In genomic region chr18:31506024-31506742, GRCh38 we compare ENCODE assay signal across 11 cellular contexts. TPM values are rescaled to one million over a fixed set of nuclear protein-coding genes. Genes with fewer than 3 reads are reported as not detected.
DNase-seq lines count a peak whose midpoint lies in the region; ATAC-seq, FAIRE-seq and TF ChIP-seq lines count a peak whose summit lies in the region.
"Had no signal": no experiment of that assay in that cellular context is flagged by ENCODE, and none has a peak within 500 bp of the region (broad histone marks: within the 10 kb centered on the region; RNA-seq: fewer than 3 reads in every experiment).

No MANE protein-coding gene starts in this region.

- TF ChIP-seq POLR2A in HepG2 (IDR thresholded peaks at IDR 0.05; ENCODE audit: insufficient read depth in 1 of 2, low read depth in 2 of 2, low read length in 2 of 2) (no peak), lower leg skin (IDR thresholded peaks at IDR 0.05) (no peak), testis (IDR thresholded peaks at IDR 0.05) (no peak)

- H3K4me3 ChIP-seq in OCI-LY3 (ENCODE audit: low read length): no peak overlapping the region
- H3K4me3 ChIP-seq in HepG2 (replicated peaks in 1 of 3; ENCODE audit: insufficient read depth in 1 of 3, low read depth in 2 of 3, low read length in 3 of 3): no peak overlapping the region
- H3K4me3 ChIP-seq in lower leg skin (ENCODE audit: low read depth, poor library complexity, severe bottlenecking): no peak overlapping the region
- H3K4me3 ChIP-seq in testis: no peak overlapping the region

- TF ChIP-seq CTCF in OCI-LY3 (IDR thresholded peaks at IDR 0.05; ENCODE audit: low read depth, low read length): peak; percentile 28; the same call in 1 of the 2 replicates
- TF ChIP-seq CTCF in HepG2 (CRISPR knock-in tag; IDR thresholded peaks at IDR 0.05): peak; percentile 52
- no peak for TF ChIP-seq CTCF in lower leg skin (IDR thresholded peaks at IDR 0.05)
- no peak for TF ChIP-seq CTCF in testis (IDR thresholded peaks at IDR 0.05)

- peak; percentile 64 for ATAC-seq in HepG2
- ATAC-seq in GM19467 (IDR thresholded peaks at IDR 0.05; ENCODE audit: unreplicated experiment): no peak

- peak; percentile 59 for FAIRE-seq in HepG2 (lab: Jason Lieb, UNC)

- no peak overlapping the region for H3K4me2 ChIP-seq in OCI-LY3 (ENCODE audit: low read length)
- no peak overlapping the region for H3K4me2 ChIP-seq in HepG2 (ENCODE audit: low read depth, low read length)

- H3K27me3 ChIP-seq in OCI-LY3 (ENCODE audit: low read depth, low read length) (no peaks in the 10 kb centered on the region), HepG2 (ENCODE audit: control insufficient read depth in 1 of 2, insufficient read depth in 2 of 2, low read length in 2 of 2) (no peaks in the 10 kb centered on the region), testis (no peaks in the 10 kb centered on the region)

- H3K9me3 ChIP-seq in OCI-LY3 (ENCODE audit: insufficient read depth, low read length) (no peaks in the 10 kb centered on the region), HepG2 (ENCODE audit: low read length) (no peaks in the 10 kb centered on the region), testis (no peaks in the 10 kb centered on the region)

- H3K9ac ChIP-seq in OCI-LY3 (ENCODE audit: low read length): no peak overlapping the region
- no peak overlapping the region for H3K9ac ChIP-seq in HepG2 (ENCODE audit: insufficient read depth, low read depth, low read length)

- peak; percentile 37 for DNase-seq in COR-L47 (lab: John Stamatoyannopoulos, UW)
- peak; percentile 31 to 55 for DNase-seq in dermis microvascular lymphatic vessel endothelial cell (ENCODE audit: low read depth in 2 of 2)
- peak; percentile 46 for DNase-seq in HepG2 (ENCODE audit: low spot score)
- DNase-seq in lower leg skin (ENCODE audit: low spot score in 2 of 2): no peak
- DNase-seq in activated naive CD4-positive, alpha-beta T cell (lab: John Stamatoyannopoulos, UW): no peak
- no peak for DNase-seq in testis
- DNase-seq: CD4-positive, alpha-beta T cell; effector CD8-positive, alpha-beta T cell; NCI-H345 had no signal

- in situ Hi-C loops in HepG2 (cut with HindIII; ENCODE audit: extremely low pct_ligation_motif_present, low pct_unique_long_range_greater_than_20kb): no loop called here

- POLR2A ChIA-PET in HepG2 (lab: Yijun Ruan, JAX): no interaction called here

- H4K20me1 ChIP-seq in OCI-LY3 (ENCODE audit: insufficient read depth, low read length) (no peaks in the 10 kb centered on the region), HepG2 (ENCODE audit: insufficient read depth, low read length) (no peaks in the 10 kb centered on the region)

- CTCF ChIA-PET in HepG2 (lab: Yijun Ruan, JAX; ENCODE audit: low intra/inter-chr PET ratio, low total read pairs): interaction anchor here (0.9 to 1.2 kb wide), 2 partner anchors 240 to 536 kb away, joined by 3 read pairs; no protein-coding TSS in a partner anchor

- H3K36me3 ChIP-seq in OCI-LY3 (replicated peaks; ENCODE audit: low read depth, low read length) (no peaks in the 10 kb centered on the region), HepG2 (replicated peaks in 1 of 2; ENCODE audit: control insufficient read depth in 1 of 2, insufficient read depth in 2 of 2, low read length in 2 of 2) (0 out of 5 replicates have a peak, but pooled peaks cover 0 to 2% of the 10 kb centered on the region in 2 experiments), testis (ENCODE audit: low read depth, missing control alignments) (no peaks in the 10 kb centered on the region)

- TF ChIP-seq EP300 in HepG2 (IDR thresholded peaks at IDR 0.05; ENCODE audit: low read depth in 2 of 2, low read length in 2 of 2): no peak
- no peak for TF ChIP-seq EP300 in HepG2 (CRISPR knock-in tag; IDR thresholded peaks at IDR 0.05; ENCODE audit: borderline replicate concordance)

- 86% methylated on average over 5 of the region's 5 CpGs for WGBS in HepG2 (ENCODE audit: low lambda C conversion rate)
- WGBS in lower leg skin, 2 donors: 49 to 59% methylated on average over 5 of the region's 5 CpGs
- WGBS in testis, 2 donors: 64 to 74% methylated on average over 5 of the region's 5 CpGs

- intact Hi-C loops in HepG2 (cut with micrococcal nuclease; ENCODE audit: unreplicated experiment): loop anchor here (1.0 kb wide), 1 partner anchor 82 kb away; no protein-coding TSS in a partner anchor
- intact Hi-C loops in lower leg skin (cut with DNase I; ENCODE audit: low total_unique reads): no loop called here
- intact Hi-C loops in testis (cut with DNase I; ENCODE audit: low total_unique reads): no loop called here

- no peaks in the 10 kb centered on the region for H3K79me2 ChIP-seq in OCI-LY3 (ENCODE audit: low read length)
- peaks cover 53% of the 10 kb centered on the region for H3K79me2 ChIP-seq in HepG2 (ENCODE audit: insufficient read depth, low read length)

- H2AFZ ChIP-seq in OCI-LY3 (ENCODE audit: low read depth, low read length): no peak overlapping the region
- H2AFZ ChIP-seq in HepG2 (ENCODE audit: low read length): no peak overlapping the region

- H3K4me1 ChIP-seq in OCI-LY3 (ENCODE audit: low read length) (peaks cover 9% of the 10 kb centered on the region), HepG2 (ENCODE audit: insufficient read depth, low read length) (peaks cover 32% of the 10 kb centered on the region), testis (no peaks in the 10 kb centered on the region)

- H3K27ac ChIP-seq in OCI-LY3 (ENCODE audit: low read length) (no peak overlapping the region), HepG2 (ENCODE audit: extremely low read length, insufficient read depth, low read length) (no peak overlapping the region), testis (no peak overlapping the region)

- peak; percentile 51 for TF ChIP-seq RAD21 in HepG2 (CRISPR knock-in tag; IDR thresholded peaks at IDR 0.05)

- BruUV-seq in HepG2 (replicated peaks; lab: Mats Ljungman, UMichigan): no TSS peak

TF ChIP-seq in HepG2, 621 proteins besides CTCF, POLR2A, EP300 and RAD21 (continues in another document):
- TF ChIP-seq STAG1 (CRISPR knock-in tag; IDR thresholded peaks at IDR 0.05): peak; percentile 70
- no peak for TF ChIP-seq SMAD3 (CRISPR knock-in tag; IDR thresholded peaks at IDR 0.05)
- TF ChIP-seq MAFF (IDR thresholded peaks at IDR 0.05; ENCODE audit: low read depth, low read length): 0 out of 2 replicates have a peak, but pooled peaks have one; percentile 4

RNA-seq across cellular contexts. Expression of gene DSG2, which starts 8.2 kb away (rescaled TPM):
- total RNA-seq in dermis microvascular lymphatic vessel endothelial cell (3.3 and 22.3 TPM in 2 replicates), HepG2 (2016; rRNA removed; fragmentation: Illumina TruSeq; extraction: Trizol) (23.3 and 24.4 TPM in 2 replicates), lower leg skin (10 to 100 TPM; 11.0 to 28.0 (median 19.2) TPM), testis (1 to 10 TPM; 5.9 to 7.0 TPM)
- total RNA-seq in HepG2 (2016; cell fraction: cytosol; rRNA removed; fragmentation: Illumina TruSeq; extraction: Trizol; ENCODE audit: low read depth): 2.1 TPM in 2 replicates
- total RNA-seq in HepG2 (2016; cell fraction: insoluble cytoplasmic fraction; rRNA removed; fragmentation: Illumina TruSeq; extraction: Trizol): 21.9 TPM in 2 replicates
- 7.9 and 9.7 TPM in 2 replicates for total RNA-seq in HepG2 (2016; cell fraction: membrane; rRNA removed; fragmentation: Illumina TruSeq; extraction: Trizol)
- total RNA-seq in HepG2 (2016; cell fraction: nucleus; rRNA removed; fragmentation: Illumina TruSeq; extraction: Trizol): 39.4 and 49.1 TPM in 2 replicates
- polyA plus RNA-seq in HepG2 (2011; rRNA removed) (66.7 and 68.7 TPM in 2 replicates), testis (ENCODE audit: insufficient read depth, low read depth, low replicate concordance) (8.6 TPM)
- 41.8 and 63.9 TPM in 2 replicates for polyA plus RNA-seq in HepG2 (2011; cell fraction: cytosol; rRNA removed)
- polyA plus RNA-seq in HepG2 (2011; cell fraction: nucleus; rRNA removed): 13.3 and 19.3 TPM in 2 replicates
- 64.4 and 66.0 TPM in 2 replicates for polyA plus RNA-seq in HepG2 (2012)
- polyA plus RNA-seq in HepG2 (2016; cell fraction: cytosol; fragmentation: Illumina TruSeq; extraction: Trizol; ENCODE audit: low read depth): 0.94 and 1.2 TPM in 2 replicates
- polyA plus RNA-seq in HepG2 (2016; cell fraction: insoluble cytoplasmic fraction; fragmentation: Illumina TruSeq; extraction: Trizol; ENCODE audit: low read depth): 19.4 and 19.6 TPM in 2 replicates
- 2.8 and 3.7 TPM in 2 replicates for polyA plus RNA-seq in HepG2 (2016; cell fraction: membrane; fragmentation: Illumina TruSeq; extraction: Trizol; ENCODE audit: low read depth)
- 36.8 and 38.2 TPM in 2 replicates for polyA plus RNA-seq in HepG2 (2016; cell fraction: nucleus; fragmentation: Illumina TruSeq; extraction: Trizol; ENCODE audit: insufficient read depth, low read depth)
- 50.3 and 58.4 TPM in 2 replicates for polyA minus RNA-seq in HepG2 (2011; rRNA and poly(A)+ RNA removed; ENCODE audit: low replicate concordance)
- 60.3 and 74.6 TPM in 2 replicates for polyA minus RNA-seq in HepG2 (2011; cell fraction: cytosol; rRNA and poly(A)+ RNA removed)
- 28.8 and 46.7 TPM in 2 replicates for polyA minus RNA-seq in HepG2 (2011; cell fraction: nucleus; rRNA and poly(A)+ RNA removed)

RNA-seq across cellular contexts. Expression of gene DSG3, which starts 58.6 kb away (rescaled TPM):
- total RNA-seq in dermis microvascular lymphatic vessel endothelial cell: under 0.01 TPM in 1 of 2 replicates, not detected in the other
- not detected in 2 replicates for total RNA-seq in HepG2 (2016; rRNA removed; fragmentation: Illumina TruSeq; extraction: Trizol)
- not detected in 2 replicates for total RNA-seq in HepG2 (2016; cell fraction: cytosol; rRNA removed; fragmentation: Illumina TruSeq; extraction: Trizol; ENCODE audit: low read depth)
- total RNA-seq in HepG2 (2016; cell fraction: insoluble cytoplasmic fraction; rRNA removed; fragmentation: Illumina TruSeq; extraction: Trizol): not detected in 2 replicates
- not detected in 2 replicates for total RNA-seq in HepG2 (2016; cell fraction: membrane; rRNA removed; fragmentation: Illumina TruSeq; extraction: Trizol)
- total RNA-seq in HepG2 (2016; cell fraction: nucleus; rRNA removed; fragmentation: Illumina TruSeq; extraction: Trizol): not detected in 2 replicates
- not detected in 2 replicates for polyA plus RNA-seq in HepG2 (2011; rRNA removed)
- polyA plus RNA-seq in HepG2 (2011; cell fraction: cytosol; rRNA removed): 0.01 TPM in 1 of 2 replicates, not detected in the other
- polyA plus RNA-seq in HepG2 (2011; cell fraction: nucleus; rRNA removed): 0.05 TPM in 1 of 2 replicates, not detected in the other
- not detected in 2 replicates for polyA plus RNA-seq in HepG2 (2012)
- polyA plus RNA-seq in HepG2 (2016; cell fraction: cytosol; fragmentation: Illumina TruSeq; extraction: Trizol; ENCODE audit: low read depth): not detected in 2 replicates
- polyA plus RNA-seq in HepG2 (2016; cell fraction: insoluble cytoplasmic fraction; fragmentation: Illumina TruSeq; extraction: Trizol; ENCODE audit: low read depth): not detected in 2 replicates
- not detected in 2 replicates for polyA plus RNA-seq in HepG2 (2016; cell fraction: membrane; fragmentation: Illumina TruSeq; extraction: Trizol; ENCODE audit: low read depth)
- not detected in 2 replicates for polyA plus RNA-seq in HepG2 (2016; cell fraction: nucleus; fragmentation: Illumina TruSeq; extraction: Trizol; ENCODE audit: insufficient read depth, low read depth)
- 0.12 TPM in 1 of 2 replicates, not detected in the other for polyA minus RNA-seq in HepG2 (2011; rRNA and poly(A)+ RNA removed; ENCODE audit: low replicate concordance)
- not detected in 2 replicates for polyA minus RNA-seq in HepG2 (2011; cell fraction: cytosol; rRNA and poly(A)+ RNA removed)
- polyA minus RNA-seq in HepG2 (2011; cell fraction: nucleus; rRNA and poly(A)+ RNA removed): not detected in 2 replicates
- 100 to 1,000 TPM in 3 of 4 donors, 10 to 100 TPM in 1; 79.9 to 167 (median 122) TPM for total RNA-seq in lower leg skin
- under 1 TPM; 0.16 to 0.19 TPM for total RNA-seq in testis
- 0.16 TPM for polyA plus RNA-seq in testis (ENCODE audit: insufficient read depth, low read depth, low replicate concordance)
- total RNA-seq: CD4-positive, alpha-beta T cell had no signal

Comparison
In these comparisons a context has a peak if more than half of its experiments do, and no peak if none do; other contexts are left out.
1. DNase-seq: peak in COR-L47 (single experiment), dermis microvascular lymphatic vessel endothelial cell (2 of 2) and HepG2 (single experiment); none in lower leg skin (0 of 2), activated naive CD4-positive, alpha-beta T cell (0 of 4) and testis (single experiment).
2. CTCF ChIP-seq: peak in OCI-LY3 (single experiment) and HepG2 (single experiment); none in lower leg skin (0 of 3) and testis (0 of 3).
3. RNA of gene DSG3, which starts 58.6 kb away (total RNA-seq): 79.9 to 167 TPM in lower leg skin; 0.16 to 0.19 TPM in testis, under 0.01 TPM in dermis microvascular lymphatic vessel endothelial cell and not detected in HepG2; every median in the first group is over 10 times any median in the second.